23 cellular contexts compared by ENCODE assay signal in genomic region chr2:46161921-46162320, GRCh38.
DNase-seq lines count a peak whose midpoint lies in the region; ATAC-seq and TF ChIP-seq lines count a peak whose summit lies in the region.
"Had no signal": no experiment of that assay in that cellular context is flagged by ENCODE, and none has a peak within 500 bp of the region (broad histone marks: within the 10 kb centered on the region; RNA-seq: fewer than 3 reads in every experiment).

No MANE protein-coding gene starts in this region.

- no peak overlapping the region for H3K4me3 ChIP-seq in BLaER1
- H3K4me3 ChIP-seq in left lung, result no peak overlapping the region
- H3K4me3 ChIP-seq in smooth muscle cell, result no peak overlapping the region
- H3K4me3 ChIP-seq: adrenal gland, esophagus squamous epithelium, GM12878, SJSA1 had no signal

- peaks cover 11% of the 10 kb centered on the region for H3F3A ChIP-seq in smooth muscle cell (ENCODE audit: low read depth)

- H3K9ac ChIP-seq in BLaER1 (no peak overlapping the region), smooth muscle cell (ENCODE audit: low read depth) (no peak overlapping the region)
- H3K9ac ChIP-seq: parathyroid adenoma had no signal

- no peak overlapping the region for H3K4me3 Mint-ChIP-seq in T-helper 17 cell

- intact Hi-C loops in left lung (cut with DNase I), result no loop called here
- intact Hi-C loops in left ventricle myocardium superior (cut with micrococcal nuclease), result no loop called here

- DNase-seq in T-helper 17 cell (no peak), left lung (no peak), smooth muscle cell (lab: John Stamatoyannopoulos, UW; ENCODE audit: unreplicated experiment) (no peak), left ventricle myocardium superior (no peak), glomerular visceral epithelial cell (ENCODE audit: extremely low spot score) (no peak)
- DNase-seq: activated CD8-positive, alpha-beta memory T cell treated with anti-CD3 and anti-CD28 coated beads for 24 hours; adrenal gland; caudate nucleus; esophagus squamous epithelium; GF-D8; GOT3; NCI-H1436; NCI-H69; stimulated activated CD4-positive, alpha-beta T cell treated with anti-CD3 and anti-CD28 coated beads, Interleukin-2, amount 100 ng/mL, for 24 hours; T-helper 9 cell had no signal

- no peaks in the 10 kb centered on the region for H3K27me3 ChIP-seq in BLaER1
- no peaks in the 10 kb centered on the region for H3K27me3 ChIP-seq in left lung
- no peaks in the 10 kb centered on the region for H3K27me3 ChIP-seq in smooth muscle cell (ENCODE audit: low read depth)
- H3K27me3 ChIP-seq: adrenal gland, esophagus squamous epithelium, SJSA1 had no signal

- no peaks in the 10 kb centered on the region for H3K79me2 ChIP-seq in smooth muscle cell (ENCODE audit: low read depth)

- peak overlapping the region; percentile 60 for H3K27ac Mint-ChIP-seq in T-helper 17 cell

- H3K4me1 ChIP-seq in BLaER1, result no peaks in the 10 kb centered on the region
- peaks cover 17 to 38% of the 10 kb centered on the region in 2 donors for H3K4me1 ChIP-seq in left lung
- peaks cover 6% of the 10 kb centered on the region for H3K4me1 ChIP-seq in smooth muscle cell (ENCODE audit: low read depth)
- H3K4me1 ChIP-seq: adrenal gland had no signal

- H3K36me3 Mint-ChIP-seq in T-helper 17 cell (ENCODE audit: low read depth), result peaks cover 10% of the 10 kb centered on the region

- H4K20me1 ChIP-seq in BLaER1 (peaks cover 36% of the 10 kb centered on the region; the same call in 1 of the 2 replicates), smooth muscle cell (ENCODE audit: low read depth) (no peaks in the 10 kb centered on the region)

- no peak overlapping the region for H2AFZ ChIP-seq in smooth muscle cell (ENCODE audit: low read depth)
- H2AFZ ChIP-seq: parathyroid adenoma had no signal

- peaks cover 6% of the 10 kb centered on the region for H3K4me1 Mint-ChIP-seq in T-helper 17 cell

- H3K27me3 Mint-ChIP-seq in T-helper 17 cell, result no peaks in the 10 kb centered on the region

- no peak overlapping the region for H3K4me2 ChIP-seq in BLaER1
- H3K4me2 ChIP-seq in smooth muscle cell, result no peak overlapping the region

- ATAC-seq in T-helper 17 cell (no peak), left lung (no peak), HG02885 (IDR thresholded peaks at IDR 0.05; ENCODE audit: poor library complexity, unreplicated experiment) (no peak), GM21723 (IDR thresholded peaks at IDR 0.05; ENCODE audit: unreplicated experiment) (no peak), left ventricle myocardium superior (no peak)
- ATAC-seq: activated CD4-positive, CD25-positive, alpha-beta regulatory T cell treated with anti-CD3 and anti-CD28 coated beads, Interleukin-2, amount 50 U/mL, for 24 hours; GM12878; left lobe of liver had no signal

- 95% methylated on average over 3 of the region's 3 CpGs for WGBS in smooth muscle cell (ENCODE audit: low lambda C conversion rate)

- TF ChIP-seq CTCF in left lung (IDR thresholded peaks at IDR 0.05), result no peak
- no peak for TF ChIP-seq CTCF in smooth muscle cell (IDR thresholded peaks at IDR 0.05; ENCODE audit: borderline replicate concordance, insufficient read depth, poor library complexity, severe bottlenecking)

- H3K36me3 ChIP-seq in BLaER1 (peaks cover 100% of the 10 kb centered on the region), left lung (peaks cover 0 to 17% of the 10 kb centered on the region in 2 donors), smooth muscle cell (ENCODE audit: low read depth) (no peaks in the 10 kb centered on the region)
- H3K36me3 ChIP-seq: adrenal gland had no signal

- H3K9me3 ChIP-seq in BLaER1 (no peaks in the 10 kb centered on the region), T-helper 17 cell (ENCODE audit: control insufficient read depth, low read length, poor library complexity, severe bottlenecking) (no peaks in the 10 kb centered on the region), left lung (no peaks in the 10 kb centered on the region), smooth muscle cell (replicated peaks; ENCODE audit: low read depth) (no peaks in the 10 kb centered on the region)
- H3K9me3 ChIP-seq: adrenal gland, esophagus squamous epithelium, SJSA1 had no signal

- H3K27ac ChIP-seq in BLaER1 (peak overlapping the region; percentile 26; the same call in 1 of the 2 replicates), left lung (peak overlapping the region; percentile 13 to 23), smooth muscle cell (ENCODE audit: low read depth) (peak overlapping the region; percentile 40)
- H3K27ac ChIP-seq: parathyroid adenoma, SJSA1 had no signal
